12 cellular contexts compared by ENCODE assay signal in genomic region chr12:54004841-54005530, GRCh38. TPM values are rescaled to one million over a fixed set of nuclear protein-coding genes. Genes with fewer than 3 reads are reported as not detected.
DNase-seq lines count a peak whose midpoint lies in the region; FAIRE-seq and TF ChIP-seq lines count a peak whose summit lies in the region.
"Had no signal": no experiment of that assay in that cellular context is flagged by ENCODE, and none has a peak within 500 bp of the region (broad histone marks: within the 10 kb centered on the region; RNA-seq: fewer than 3 reads in every experiment).

No MANE protein-coding gene starts in this region.

- TF ChIP-seq POLR2A in endothelial cell of umbilical vein (IDR thresholded peaks at IDR 0.05; ENCODE audit: low read depth, low read length) (no peak), spleen (IDR thresholded peaks at IDR 0.05) (no peak)

- DNase-seq in COLO668 (lab: John Stamatoyannopoulos, UW; ENCODE audit: unreplicated experiment) (peak; percentile 0), endothelial cell of umbilical vein (ENCODE audit: low read depth, low spot score) (no peak), neural progenitor cell (ENCODE audit: low spot score) (peak; percentile 57), GM10248 (ENCODE audit: extremely low spot score) (no peak), dermis blood vessel endothelial cell (no peak), spleen (no peak), SW480 (ENCODE audit: low spot score) (no peak)
- DNase-seq: CD4-positive, alpha-beta T cell had no signal

- H3K27me3 ChIP-seq in endothelial cell of umbilical vein (ENCODE audit: control insufficient read depth in 2 of 2, insufficient read depth in 2 of 2, low read length in 2 of 2): peaks cover 79 to 89% of the 10 kb centered on the region in 2 experiments
- peaks cover 100% of the 10 kb centered on the region for H3K27me3 ChIP-seq in neural progenitor cell
- peaks cover 17 to 100% (median 95%) of the 10 kb centered on the region in 7 donors for H3K27me3 ChIP-seq in spleen (replicated peaks in 1 of 7)

- CTCF ChIA-PET in endothelial cell of umbilical vein (lab: Charles Lee) (interaction anchor here (1.3 to 17.0 kb wide), 8 partner anchors 9 to 211 kb away, joined by 4 to 616 read pairs (median 24); partner anchors contain the start of genes HOXC5 and SMUG1), GM10248 (lab: Yijun Ruan, JAX) (interaction anchor here (0.9 to 7.2 kb wide), 19 partner anchors 10 to 357 kb away, joined by 3 to 139 read pairs (median 11); partner anchors contain the start of genes COPZ1, HOXC10, HOXC4 and HOXC5)

- H3F3A ChIP-seq in neural progenitor cell (ENCODE audit: low read depth): no peaks in the 10 kb centered on the region

- H3K27ac ChIP-seq in endothelial cell of umbilical vein (ENCODE audit: insufficient read depth, low read depth, low read length) (no peak overlapping the region), neural progenitor cell (no peak overlapping the region), spleen (no peak overlapping the region)
- H3K27ac ChIP-seq: right atrium auricular region had no signal

- no peaks in the 10 kb centered on the region for H3K36me3 Mint-ChIP-seq in IgD-negative memory B cell
- H3K36me3 Mint-ChIP-seq in neural progenitor cell: no peaks in the 10 kb centered on the region

- POLR2A ChIA-PET in endothelial cell of umbilical vein (lab: Charles Lee) (no interaction called here), GM10248 (lab: Yijun Ruan, JAX) (no interaction called here)

- no peaks in the 10 kb centered on the region for H4K20me1 ChIP-seq in endothelial cell of umbilical vein (replicated peaks; ENCODE audit: control insufficient read depth, extremely low read depth, insufficient read depth, low read length)
- H4K20me1 ChIP-seq in neural progenitor cell (ENCODE audit: low read depth): peaks cover 86% of the 10 kb centered on the region

- H3K4me3 ChIP-seq in endothelial cell of umbilical vein (replicated peaks in 1 of 3; ENCODE audit: insufficient read depth in 1 of 3, low read depth in 1 of 3, low read length in 3 of 3) (no peak overlapping the region), neural progenitor cell (no peak overlapping the region), spleen (no peak overlapping the region)
- H3K4me3 ChIP-seq: right atrium auricular region had no signal

- no peaks in the 10 kb centered on the region for H3K9me1 ChIP-seq in endothelial cell of umbilical vein (replicated peaks; ENCODE audit: control insufficient read depth, extremely low read depth, insufficient read depth, low read length)

- no peak for FAIRE-seq in endothelial cell of umbilical vein (lab: Jason Lieb, UNC)

- dilution Hi-C loops in endothelial cell of umbilical vein (cut with MboI; ENCODE audit: extremely low pct_ligation_motif_present, low sequenced_read_pairs): no loop called here

- H3K4me2 ChIP-seq in endothelial cell of umbilical vein (ENCODE audit: insufficient read depth, low read length) (no peak overlapping the region), neural progenitor cell (no peak overlapping the region)

- H3K36me3 ChIP-seq in endothelial cell of umbilical vein (ENCODE audit: control insufficient read depth in 2 of 2, extremely low read depth in 1 of 2, insufficient read depth in 2 of 2, low read length in 2 of 2): no peaks in the 10 kb centered on the region
- H3K36me3 ChIP-seq in neural progenitor cell: no peaks in the 10 kb centered on the region
- H3K36me3 ChIP-seq in spleen: no peaks in the 10 kb centered on the region
- H3K36me3 ChIP-seq: right atrium auricular region had no signal

- intact Hi-C loops in endothelial cell of umbilical vein (cut with micrococcal nuclease) (loop anchor here (10.0 kb wide), 1 partner anchor 360 kb away; the partner anchor contains the start of gene GPR84), spleen (cut with DNase I; ENCODE audit: low total_unique reads) (loop anchor here (5.0 kb wide), 2 partner anchors 187 to 197 kb away; no protein-coding TSS in a partner anchor)

- H3K9me3 ChIP-seq in endothelial cell of umbilical vein (replicated peaks; ENCODE audit: control insufficient read depth, insufficient read depth, low read length): no peaks in the 10 kb centered on the region
- no peaks in the 10 kb centered on the region for H3K9me3 ChIP-seq in neural progenitor cell (ENCODE audit: low read depth)
- no peaks in the 10 kb centered on the region for H3K9me3 ChIP-seq in spleen
- H3K9me3 ChIP-seq: right atrium auricular region had no signal

- no TSS peak for BruUV-seq in endothelial cell of umbilical vein (replicated peaks; lab: Mats Ljungman, UMichigan)

- H3K79me2 ChIP-seq in endothelial cell of umbilical vein (ENCODE audit: control insufficient read depth, insufficient read depth, low read length) (no peaks in the 10 kb centered on the region), neural progenitor cell (ENCODE audit: low read depth) (no peaks in the 10 kb centered on the region)

- H3K27ac Mint-ChIP-seq in IgD-negative memory B cell: peak overlapping the region; percentile 84 to 97 (median 85)
- H3K27ac Mint-ChIP-seq in neural progenitor cell: no peak overlapping the region
- H3K27ac Mint-ChIP-seq: CD4-positive, alpha-beta T cell had no signal

- 9 to 15% (median 11%) methylated on average over 30 to 31 of the region's 31 CpGs for WGBS in spleen, 5 donors

- H3K27me3 Mint-ChIP-seq in IgD-negative memory B cell: peaks cover 80% of the 10 kb centered on the region
- H3K27me3 Mint-ChIP-seq in neural progenitor cell (ENCODE audit: insufficient read depth, low read depth): peaks cover 94% of the 10 kb centered on the region

- H3K4me1 ChIP-seq in endothelial cell of umbilical vein (ENCODE audit: control insufficient read depth, extremely low read depth, insufficient read depth, low read length): no peaks in the 10 kb centered on the region
- no peaks in the 10 kb centered on the region for H3K4me1 ChIP-seq in neural progenitor cell
- peaks cover 5 to 50% (median 29%) of the 10 kb centered on the region in 6 donors for H3K4me1 ChIP-seq in spleen

- TF ChIP-seq CTCF in endothelial cell of umbilical vein (IDR thresholded peaks at IDR 0.05; ENCODE audit: extremely low read depth in 1 of 2, insufficient read depth in 1 of 2, low read depth in 1 of 2, low read length in 2 of 2): no peak
- no peak for TF ChIP-seq CTCF in neural progenitor cell (IDR thresholded peaks at IDR 0.05)
- no peak for TF ChIP-seq CTCF in GM10248 (IDR thresholded peaks at IDR 0.05; ENCODE audit: control extremely low read depth, extremely low read depth, low read depth, missing control alignments)
- TF ChIP-seq CTCF in spleen (IDR thresholded peaks at IDR 0.05 in 8 of 11, conservative IDR thresholded peaks at IDR 0.05 in 3 of 11): no peak

- no peak overlapping the region for H3K9ac ChIP-seq in endothelial cell of umbilical vein (replicated peaks; ENCODE audit: extremely low read depth, insufficient read depth, low read length)
- H3K9ac ChIP-seq in neural progenitor cell: no peak overlapping the region

- H3K4me3 Mint-ChIP-seq in IgD-negative memory B cell (peak overlapping the region in 1 of 4 donors; percentile 94), neural progenitor cell (no peak overlapping the region)
- H3K4me3 Mint-ChIP-seq: CD4-positive, alpha-beta T cell had no signal

- H3K9me3 Mint-ChIP-seq in IgD-negative memory B cell (peaks cover 0 to 4% (median 0%) of the 10 kb centered on the region in 3 donors), neural progenitor cell (no peaks in the 10 kb centered on the region)
- H3K9me3 Mint-ChIP-seq: activated naive CD4-positive, alpha-beta T cell treated with anti-CD3 and anti-CD28 coated beads, Interleukin-2, amount 50 U/mL, for 72 hours; CD4-positive, alpha-beta T cell had no signal

- H3K4me1 Mint-ChIP-seq in IgD-negative memory B cell: peaks cover 8 to 20% (median 9%) of the 10 kb centered on the region in 3 donors
- H3K4me1 Mint-ChIP-seq in neural progenitor cell: peaks cover 4% of the 10 kb centered on the region

- H2AFZ ChIP-seq in endothelial cell of umbilical vein (ENCODE audit: low read depth, low read length): no peak overlapping the region
- H2AFZ ChIP-seq in neural progenitor cell (replicated peaks): no peak overlapping the region

RNA-seq across cellular contexts. Expression of gene HOXC8, which starts 3.8 kb away (rescaled TPM):
- polyA plus RNA-seq in IgD-negative memory B cell: not detected
- 0.35 TPM in 1 of 2 replicates, not detected in the other for total RNA-seq in endothelial cell of umbilical vein
- polyA plus RNA-seq in endothelial cell of umbilical vein: 0.03 and 0.19 TPM in 2 replicates
- 0.03 and 0.11 TPM in 2 replicates for polyA plus RNA-seq in endothelial cell of umbilical vein (2011; cell fraction: cytosol; rRNA removed)
- 0.11 and 0.14 TPM in 2 replicates for polyA plus RNA-seq in endothelial cell of umbilical vein (2011; cell fraction: nucleus; rRNA removed)
- 2.8 and 3.8 TPM in 2 replicates for polyA plus RNA-seq in endothelial cell of umbilical vein (2012)
- polyA minus RNA-seq in endothelial cell of umbilical vein: 0.08 and 0.15 TPM in 2 replicates
- polyA minus RNA-seq in endothelial cell of umbilical vein (2011; cell fraction: cytosol; rRNA and poly(A)+ RNA removed): not detected
- not detected in 2 replicates for polyA minus RNA-seq in endothelial cell of umbilical vein (2011; cell fraction: nucleus; rRNA and poly(A)+ RNA removed)
- total RNA-seq in neural progenitor cell (ENCODE audit: low replicate concordance): not detected in 2 replicates
- not detected in 2 replicates for total RNA-seq in dermis blood vessel endothelial cell
- not detected for total RNA-seq in spleen
- polyA plus RNA-seq in spleen: under 1 TPM in 2 of 3 donors, not detected in 1; 0.04 to 0.10 TPM
- total RNA-seq: activated naive CD4-positive, alpha-beta T cell treated with anti-CD3 and anti-CD28 coated beads, Interleukin-2, amount 50 U/mL, for 72 hours; CD4-positive, alpha-beta T cell; chondrocyte; right atrium auricular region had no signal

RNA-seq across cellular contexts. Expression of gene HOXC9, which starts 5.0 kb away (rescaled TPM):
- polyA plus RNA-seq in IgD-negative memory B cell (not detected), endothelial cell of umbilical vein (0.54 and 0.58 TPM in 2 replicates), spleen (under 1 TPM in 1 of 3 donors, not detected in 2; 0.05 TPM)
- total RNA-seq in endothelial cell of umbilical vein (0.21 and 0.40 TPM in 2 replicates), neural progenitor cell (ENCODE audit: low replicate concordance) (not detected in 2 replicates), dermis blood vessel endothelial cell (0.28 and 0.68 TPM in 2 replicates), spleen (not detected)
- polyA plus RNA-seq in endothelial cell of umbilical vein (2011; cell fraction: cytosol; rRNA removed): 0.32 and 0.35 TPM in 2 replicates
- 0.21 and 0.45 TPM in 2 replicates for polyA plus RNA-seq in endothelial cell of umbilical vein (2011; cell fraction: nucleus; rRNA removed)
- polyA plus RNA-seq in endothelial cell of umbilical vein (2012): 6.3 and 11.9 TPM in 2 replicates
- polyA minus RNA-seq in endothelial cell of umbilical vein: not detected in 2 replicates
- polyA minus RNA-seq in endothelial cell of umbilical vein (2011; cell fraction: cytosol; rRNA and poly(A)+ RNA removed): 3.2 TPM
- polyA minus RNA-seq in endothelial cell of umbilical vein (2011; cell fraction: nucleus; rRNA and poly(A)+ RNA removed): not detected in 2 replicates
- total RNA-seq: activated naive CD4-positive, alpha-beta T cell treated with anti-CD3 and anti-CD28 coated beads, Interleukin-2, amount 50 U/mL, for 72 hours; CD4-positive, alpha-beta T cell; chondrocyte; right atrium auricular region had no signal

RNA-seq across cellular contexts. Expression of gene HOXC10, which starts 20.0 kb away (rescaled TPM):
- not detected for polyA plus RNA-seq in IgD-negative memory B cell
- 0.44 TPM in 1 of 2 replicates, not detected in the other for total RNA-seq in endothelial cell of umbilical vein
- 0.18 TPM in 2 replicates for polyA plus RNA-seq in endothelial cell of umbilical vein
- polyA plus RNA-seq in endothelial cell of umbilical vein (2011; cell fraction: cytosol; rRNA removed): 0.13 and 0.18 TPM in 2 replicates
- 0.08 TPM in 1 of 2 replicates, not detected in the other for polyA plus RNA-seq in endothelial cell of umbilical vein (2011; cell fraction: nucleus; rRNA removed)
- polyA plus RNA-seq in endothelial cell of umbilical vein (2012): 5.7 and 6.5 TPM in 2 replicates
- not detected in 2 replicates for polyA minus RNA-seq in endothelial cell of umbilical vein
- 38.5 TPM for polyA minus RNA-seq in endothelial cell of umbilical vein (2011; cell fraction: cytosol; rRNA and poly(A)+ RNA removed)
- polyA minus RNA-seq in endothelial cell of umbilical vein (2011; cell fraction: nucleus; rRNA and poly(A)+ RNA removed): not detected in 2 replicates
- total RNA-seq in neural progenitor cell (ENCODE audit: low replicate concordance): not detected in 2 replicates
- total RNA-seq in dermis blood vessel endothelial cell: 0.28 and 0.85 TPM in 2 replicates
- not detected for total RNA-seq in spleen
- not detected for polyA plus RNA-seq in spleen
- total RNA-seq: activated naive CD4-positive, alpha-beta T cell treated with anti-CD3 and anti-CD28 coated beads, Interleukin-2, amount 50 U/mL, for 72 hours; CD4-positive, alpha-beta T cell; chondrocyte; right atrium auricular region had no signal

RNA-seq across cellular contexts. Expression of gene HOXC6, which starts 23.3 kb away (rescaled TPM):
- polyA plus RNA-seq in IgD-negative memory B cell: not detected
- total RNA-seq in endothelial cell of umbilical vein: 0.51 and 0.58 TPM in 2 replicates
- 0.57 and 0.72 TPM in 2 replicates for polyA plus RNA-seq in endothelial cell of umbilical vein
- polyA plus RNA-seq in endothelial cell of umbilical vein (2011; cell fraction: cytosol; rRNA removed): 0.45 TPM in 2 replicates
- 0.99 and 1.0 TPM in 2 replicates for polyA plus RNA-seq in endothelial cell of umbilical vein (2011; cell fraction: nucleus; rRNA removed)
- polyA plus RNA-seq in endothelial cell of umbilical vein (2012): 5.4 and 9.5 TPM in 2 replicates
- 0.40 and 0.97 TPM in 2 replicates for polyA minus RNA-seq in endothelial cell of umbilical vein
- 2.0 TPM for polyA minus RNA-seq in endothelial cell of umbilical vein (2011; cell fraction: cytosol; rRNA and poly(A)+ RNA removed)
- polyA minus RNA-seq in endothelial cell of umbilical vein (2011; cell fraction: nucleus; rRNA and poly(A)+ RNA removed): not detected in 2 replicates
- not detected in 2 replicates for total RNA-seq in neural progenitor cell (ENCODE audit: low replicate concordance)
- total RNA-seq in dermis blood vessel endothelial cell: under 0.01 and 0.05 TPM in 2 replicates
- under 1 TPM in 4 of 7 donors, not detected in 3; 0.19 to 0.52 (median 0.34) TPM for total RNA-seq in spleen
- under 1 TPM in 2 of 3 donors, not detected in 1; 0.11 to 0.16 TPM for polyA plus RNA-seq in spleen
- total RNA-seq: activated naive CD4-positive, alpha-beta T cell treated with anti-CD3 and anti-CD28 coated beads, Interleukin-2, amount 50 U/mL, for 72 hours; CD4-positive, alpha-beta T cell; chondrocyte; right atrium auricular region had no signal

RNA-seq across cellular contexts. Expression of gene HOXC5, which starts 27.9 kb away (rescaled TPM):
- not detected for polyA plus RNA-seq in IgD-negative memory B cell
- total RNA-seq in endothelial cell of umbilical vein: not detected in 2 replicates
- not detected in 2 replicates for polyA plus RNA-seq in endothelial cell of umbilical vein
- not detected in 2 replicates for polyA plus RNA-seq in endothelial cell of umbilical vein (2011; cell fraction: cytosol; rRNA removed)
- 0.07 and 0.08 TPM in 2 replicates for polyA plus RNA-seq in endothelial cell of umbilical vein (2011; cell fraction: nucleus; rRNA removed)
- polyA plus RNA-seq in endothelial cell of umbilical vein (2012): 0.13 and 0.38 TPM in 2 replicates
- not detected in 2 replicates for polyA minus RNA-seq in endothelial cell of umbilical vein
- not detected for polyA minus RNA-seq in endothelial cell of umbilical vein (2011; cell fraction: cytosol; rRNA and poly(A)+ RNA removed)
- not detected in 2 replicates for polyA minus RNA-seq in endothelial cell of umbilical vein (2011; cell fraction: nucleus; rRNA and poly(A)+ RNA removed)
- not detected in 2 replicates for total RNA-seq in neural progenitor cell (ENCODE audit: low replicate concordance)
- not detected in 2 replicates for total RNA-seq in dermis blood vessel endothelial cell
- not detected for total RNA-seq in spleen
- polyA plus RNA-seq in spleen: under 1 TPM in 1 of 3 donors, not detected in 2; 0.06 TPM
- total RNA-seq: activated naive CD4-positive, alpha-beta T cell treated with anti-CD3 and anti-CD28 coated beads, Interleukin-2, amount 50 U/mL, for 72 hours; CD4-positive, alpha-beta T cell; chondrocyte had no signal

Comparison
In these comparisons a context has a peak if more than half of its experiments do, and no peak if none do; other contexts are left out.
1. DNase-seq: peak in COLO668 (single experiment) and neural progenitor cell (single experiment); none in endothelial cell of umbilical vein (single experiment), GM10248 (single experiment), dermis blood vessel endothelial cell (single experiment), spleen (single experiment) and SW480 (single experiment).